ENCODE assay signal across 9 cellular contexts in genomic region chr10:110503528-110504110, GRCh38. TPM values are rescaled to one million over a fixed set of nuclear protein-coding genes. Genes with fewer than 3 reads are reported as not detected.
DNase-seq lines count a peak whose midpoint lies in the region; ATAC-seq and TF ChIP-seq lines count a peak whose summit lies in the region.
"Had no signal": no experiment of that assay in that cellular context is flagged by ENCODE, and none has a peak within 500 bp of the region (broad histone marks: within the 10 kb centered on the region; RNA-seq: fewer than 3 reads in every experiment).

No MANE protein-coding gene starts in this region.

- no peak for TF ChIP-seq POLR2A in upper lobe of left lung (IDR thresholded peaks at IDR 0.05)

- H3K27me3 ChIP-seq in right atrium auricular region (no peaks in the 10 kb centered on the region), left lung (peaks cover 0 to 14% of the 10 kb centered on the region in 2 donors), upper lobe of left lung (peaks cover 0 to 3% (median 0%) of the 10 kb centered on the region in 4 donors)

- H3K27ac ChIP-seq in right atrium auricular region (peak overlapping the region; percentile 73 to 97), left lung (peak overlapping the region; percentile 78 to 80), upper lobe of left lung (peak overlapping the region; percentile 69 to 84 (median 82))

- H3K4me3 Mint-ChIP-seq in activated T-helper 17 cell treated with anti-CD3 and anti-CD28 coated beads, Interleukin-2, amount 50 U/mL, for 72 hours = peak overlapping the region; percentile 97

- no peaks in the 10 kb centered on the region for H3K9me3 Mint-ChIP-seq in activated T-helper 17 cell treated with anti-CD3 and anti-CD28 coated beads, Interleukin-2, amount 50 U/mL, for 72 hours

- peak in 1 of 4 donors; percentile 43 for TF ChIP-seq EP300 in upper lobe of left lung (IDR thresholded peaks at IDR 0.05)

- DNase-seq in right atrium auricular region (ENCODE audit: low spot score) (no peak), Right ventricle myocardium superior (no peak), left lung (no peak), upper lobe of left lung (no peak), NCI-H1417 treated with DMSO at 0.1 percent for 48 hours (lab: John Stamatoyannopoulos, UW) (no peak)
- DNase-seq: DMS79 had no signal

- peak overlapping the region in 1 of 2 donors; percentile 12 for H3K4me3 ChIP-seq in right atrium auricular region
- H3K4me3 ChIP-seq in left lung = no peak overlapping the region
- peak overlapping the region in 1 of 4 donors; percentile 5 for H3K4me3 ChIP-seq in upper lobe of left lung

- peaks cover 0 to 100% of the 10 kb centered on the region in 2 donors for H3K4me1 ChIP-seq in right atrium auricular region
- peaks cover 53 to 96% of the 10 kb centered on the region in 2 donors for H3K4me1 ChIP-seq in left lung
- H3K4me1 ChIP-seq in upper lobe of left lung = peaks cover 78 to 86% (median 84%) of the 10 kb centered on the region in 4 donors

- ATAC-seq in Right ventricle myocardium superior (ENCODE audit: poor library complexity) (no peak), left lung (peak; percentile 23), upper lobe of left lung (ENCODE audit: low FRiP score in 2 of 2) (no peak), HG03520 (IDR thresholded peaks at IDR 0.05; ENCODE audit: unreplicated experiment) (no peak), GM18861 (IDR thresholded peaks at IDR 0.05; ENCODE audit: unreplicated experiment) (no peak)
- no peak for ATAC-seq in activated T-helper 17 cell treated with anti-CD3 and anti-CD28 coated beads, Interleukin-2, amount 50 U/mL, for 72 hours (replicated peaks)

- TF ChIP-seq CTCF in right atrium auricular region (IDR thresholded peaks at IDR 0.05) (no peak), left lung (IDR thresholded peaks at IDR 0.05) (no peak), upper lobe of left lung (IDR thresholded peaks at IDR 0.05) (no peak)

- peaks cover 65% of the 10 kb centered on the region for H3K4me1 Mint-ChIP-seq in activated T-helper 17 cell treated with anti-CD3 and anti-CD28 coated beads, Interleukin-2, amount 50 U/mL, for 72 hours

- peak overlapping the region; percentile 96 for H3K27ac Mint-ChIP-seq in activated T-helper 17 cell treated with anti-CD3 and anti-CD28 coated beads, Interleukin-2, amount 50 U/mL, for 72 hours

- H3K36me3 ChIP-seq in right atrium auricular region (peaks cover 16% of the 10 kb centered on the region), left lung (peaks cover 0 to 23% of the 10 kb centered on the region in 2 donors), upper lobe of left lung (peaks cover 0 to 21% (median 4%) of the 10 kb centered on the region in 4 donors)

- H3K27me3 Mint-ChIP-seq in activated T-helper 17 cell treated with anti-CD3 and anti-CD28 coated beads, Interleukin-2, amount 50 U/mL, for 72 hours = no peaks in the 10 kb centered on the region

- H3K9me3 ChIP-seq in right atrium auricular region (no peaks in the 10 kb centered on the region), left lung (no peaks in the 10 kb centered on the region), upper lobe of left lung (no peaks in the 10 kb centered on the region)

- H3K36me3 Mint-ChIP-seq in activated T-helper 17 cell treated with anti-CD3 and anti-CD28 coated beads, Interleukin-2, amount 50 U/mL, for 72 hours (ENCODE audit: low read depth) = peaks cover 100% of the 10 kb centered on the region

- intact Hi-C loops in Right ventricle myocardium superior (cut with DNase I) = no loop called here
- intact Hi-C loops in left lung (cut with DNase I) = no loop called here

- WGBS in upper lobe of left lung, 2 donors = 24 to 26% methylated on average over 4 of the region's 4 CpGs

RNA-seq across cellular contexts. Expression of gene DUSP5, which starts 5.9 kb away (rescaled TPM):
- 10 to 100 TPM; 17.8 to 28.4 TPM for total RNA-seq in right atrium auricular region
- total RNA-seq in Right ventricle myocardium superior = 6.8 TPM
- 100 to 1,000 TPM in 1 of 2 donors, 10 to 100 TPM in 1; 43.2 to 107 TPM for total RNA-seq in activated T-helper 17 cell treated with anti-CD3 and anti-CD28 coated beads, Interleukin-2, amount 50 U/mL, for 72 hours
- total RNA-seq in left lung = 10 to 100 TPM; 11.3 to 18.8 TPM
- 10 to 100 TPM in 3 of 6 donors, 1 to 10 TPM in 3; 1.0 to 19.3 (median 10.0) TPM for total RNA-seq in upper lobe of left lung
